ENCODE assay signal across 16 cellular contexts in genomic region chr3:4928277-4928789, GRCh38. TPM values are rescaled to one million over a fixed set of nuclear protein-coding genes. Genes with fewer than 3 reads are reported as not detected.
DNase-seq lines count a peak whose midpoint lies in the region; ATAC-seq and TF ChIP-seq lines count a peak whose summit lies in the region.
"Had no signal": no experiment of that assay in that cellular context is flagged by ENCODE, and none has a peak within 500 bp of the region (broad histone marks: within the 10 kb centered on the region; RNA-seq: fewer than 3 reads in every experiment).

No MANE protein-coding gene starts in this region.

- no peaks in the 10 kb centered on the region for H3K27me3 ChIP-seq in naive thymus-derived CD4-positive, alpha-beta T cell (ENCODE audit: control insufficient read depth in 2 of 2, insufficient read depth in 2 of 2, low read length in 2 of 2)
- H3K27me3 ChIP-seq in dorsolateral prefrontal cortex (no peaks in the 10 kb centered on the region), hepatocyte (no peaks in the 10 kb centered on the region)
- H3K27me3 ChIP-seq: BLaER1 treated with 17β-estradiol and CSF1 and Interleukin-3, amounts not matched to agents 10 nM and 100 nM; uterus had no signal

- no peaks in the 10 kb centered on the region for H3K9me3 Mint-ChIP-seq in activated CD4-positive, alpha-beta T cell treated with anti-CD3 and anti-CD28 coated beads for 36 hours (ENCODE audit: low read depth)
- H3K9me3 Mint-ChIP-seq in activated CD8-positive, alpha-beta T cell treated with anti-CD3 and anti-CD28 coated beads, Interleukin-2, amount 10 ng/mL, durations not matched to agents 7 days and 5 days (ENCODE audit: insufficient read depth): peaks cover 4% of the 10 kb centered on the region
- peaks cover 0 to 2% (median 0%) of the 10 kb centered on the region in 11 donors for H3K9me3 Mint-ChIP-seq in naive thymus-derived CD4-positive, alpha-beta T cell

- no peaks in the 10 kb centered on the region for H4K20me1 ChIP-seq in hepatocyte (ENCODE audit: insufficient read depth, poor library complexity, severe bottlenecking)
- H4K20me1 ChIP-seq: BLaER1 treated with 17β-estradiol and CSF1 and Interleukin-3, amounts not matched to agents 10 nM and 100 nM had no signal

- POLR2A ChIA-PET in activated CD4-positive, alpha-beta T cell treated with anti-CD3 and anti-CD28 coated beads for 36 hours (lab: Charles Lee): no interaction called here
- POLR2A ChIA-PET in activated CD8-positive, alpha-beta T cell treated with anti-CD3 and anti-CD28 coated beads, Interleukin-2, amount 10 ng/mL, durations not matched to agents 7 days and 5 days (lab: Charles Lee): interaction anchor here (0.6 to 2.0 kb wide), 4 partner anchors 49 to 98 kb away, joined by 3 to 6 read pairs (median 4); partner anchors contain the start of gene BHLHE40
- POLR2A ChIA-PET in naive thymus-derived CD4-positive, alpha-beta T cell (lab: Charles Lee): no interaction called here

- H2AFZ ChIP-seq in hepatocyte: no peak overlapping the region

- WGBS in hepatocyte (ENCODE audit: low lambda C conversion rate, missing lambda C conversion rate): 91% methylated on average over 7 of the region's 7 CpGs

- no peaks in the 10 kb centered on the region for H3K9me3 ChIP-seq in naive thymus-derived CD4-positive, alpha-beta T cell (ENCODE audit: control insufficient read depth in 2 of 3, low read length in 3 of 3)
- no peaks in the 10 kb centered on the region for H3K9me3 ChIP-seq in hepatocyte (ENCODE audit: low read depth)
- H3K9me3 ChIP-seq: BLaER1 treated with 17β-estradiol and CSF1 and Interleukin-3, amounts not matched to agents 10 nM and 100 nM; uterus had no signal

- H3K4me3 ChIP-seq in naive thymus-derived CD4-positive, alpha-beta T cell (ENCODE audit: low read length): no peak overlapping the region
- H3K4me3 ChIP-seq in dorsolateral prefrontal cortex (no peak overlapping the region), hepatocyte (no peak overlapping the region)
- H3K4me3 ChIP-seq: BLaER1 treated with 17β-estradiol and CSF1 and Interleukin-3, amounts not matched to agents 10 nM and 100 nM; uterus had no signal

- peak; percentile 31 for DNase-seq in activated CD4-positive, alpha-beta T cell treated with anti-CD3 and anti-CD28 coated beads for 36 hours
- no peak for DNase-seq in activated CD4-positive, alpha-beta T cell treated with anti-CD3 and anti-CD28 coated beads for 48 hours
- peak; percentile 47 for DNase-seq in activated CD8-positive, alpha-beta T cell treated with anti-CD3 and anti-CD28 coated beads, Interleukin-2, amount 10 ng/mL, durations not matched to agents 7 days and 5 days
- DNase-seq in naive thymus-derived CD4-positive, alpha-beta T cell: no peak
- DNase-seq in dorsolateral prefrontal cortex (no peak), hepatocyte (ENCODE audit: low spot score) (no peak)
- DNase-seq: activated CD4-positive, CD25-positive, alpha-beta regulatory T cell; activated T-cell treated with anti-CD3 and anti-CD28 coated beads for 4 hours; foreskin melanocyte; KG1; NCI-H1092; uterus had no signal

- H3K4me1 Mint-ChIP-seq in activated CD4-positive, alpha-beta T cell treated with anti-CD3 and anti-CD28 coated beads for 36 hours: peaks cover 24% of the 10 kb centered on the region
- H3K4me1 Mint-ChIP-seq in activated CD8-positive, alpha-beta T cell treated with anti-CD3 and anti-CD28 coated beads, Interleukin-2, amount 10 ng/mL, durations not matched to agents 7 days and 5 days (ENCODE audit: low read depth): peaks cover 33% of the 10 kb centered on the region
- peaks cover 4 to 37% (median 7%) of the 10 kb centered on the region in 7 donors for H3K4me1 Mint-ChIP-seq in naive thymus-derived CD4-positive, alpha-beta T cell

- peaks cover 0 to 5% of the 10 kb centered on the region in 2 donors for H3K4me1 ChIP-seq in naive thymus-derived CD4-positive, alpha-beta T cell (ENCODE audit: control insufficient read depth in 2 of 2, insufficient read depth in 2 of 2, low read length in 2 of 2)
- H3K4me1 ChIP-seq in hepatocyte (ENCODE audit: insufficient read depth): no peaks in the 10 kb centered on the region
- H3K4me1 ChIP-seq: BLaER1 treated with 17β-estradiol and CSF1 and Interleukin-3, amounts not matched to agents 10 nM and 100 nM; uterus had no signal

- CTCF ChIA-PET in activated CD4-positive, alpha-beta T cell treated with anti-CD3 and anti-CD28 coated beads for 36 hours (lab: Charles Lee): interaction anchor here (0.6 kb wide), 1 partner anchor 10 kb away, joined by 3 read pairs; no protein-coding TSS in a partner anchor
- CTCF ChIA-PET in activated CD8-positive, alpha-beta T cell treated with anti-CD3 and anti-CD28 coated beads, Interleukin-2, amount 10 ng/mL, durations not matched to agents 7 days and 5 days (lab: Charles Lee): interaction anchor here (0.5 to 2.3 kb wide), 6 partner anchors 38 to 424 kb away, joined by 3 to 10 read pairs (median 3); no protein-coding TSS in a partner anchor
- CTCF ChIA-PET in naive thymus-derived CD4-positive, alpha-beta T cell (lab: Charles Lee): no interaction called here

- no peaks in the 10 kb centered on the region for H3K27me3 Mint-ChIP-seq in activated CD4-positive, alpha-beta T cell treated with anti-CD3 and anti-CD28 coated beads for 36 hours
- H3K27me3 Mint-ChIP-seq in activated CD8-positive, alpha-beta T cell treated with anti-CD3 and anti-CD28 coated beads, Interleukin-2, amount 10 ng/mL, durations not matched to agents 7 days and 5 days (ENCODE audit: low read depth): no peaks in the 10 kb centered on the region
- H3K27me3 Mint-ChIP-seq in naive thymus-derived CD4-positive, alpha-beta T cell: no peaks in the 10 kb centered on the region

- ATAC-seq in activated CD4-positive, alpha-beta T cell treated with anti-CD3 and anti-CD28 coated beads for 36 hours: peak; percentile 14
- ATAC-seq in GM19025 (IDR thresholded peaks at IDR 0.05; ENCODE audit: low read depth, unreplicated experiment) (peak; percentile 16), GM18502 (IDR thresholded peaks at IDR 0.05; ENCODE audit: poor library complexity, unreplicated experiment) (no peak)
- ATAC-seq in activated CD8-positive, alpha-beta T cell treated with anti-CD3 and anti-CD28 coated beads, Interleukin-2, amount 10 ng/mL, durations not matched to agents 7 days and 5 days: peak; percentile 60
- peak; percentile 8 for ATAC-seq in naive thymus-derived CD4-positive, alpha-beta T cell

- H3K4me2 ChIP-seq in hepatocyte: no peak overlapping the region
- H3K4me2 ChIP-seq: BLaER1 treated with 17β-estradiol and CSF1 and Interleukin-3, amounts not matched to agents 10 nM and 100 nM had no signal

- H3K4me3 Mint-ChIP-seq in activated CD4-positive, alpha-beta T cell treated with anti-CD3 and anti-CD28 coated beads for 36 hours: no peak overlapping the region
- H3K4me3 Mint-ChIP-seq in activated CD8-positive, alpha-beta T cell treated with anti-CD3 and anti-CD28 coated beads, Interleukin-2, amount 10 ng/mL, durations not matched to agents 7 days and 5 days: no peak overlapping the region
- H3K4me3 Mint-ChIP-seq in naive thymus-derived CD4-positive, alpha-beta T cell: peak overlapping the region in 1 of 10 donors; percentile 46

- no peaks in the 10 kb centered on the region for H3K36me3 ChIP-seq in naive thymus-derived CD4-positive, alpha-beta T cell (ENCODE audit: control insufficient read depth in 2 of 3, insufficient read depth in 3 of 3, low read length in 3 of 3)
- H3K36me3 ChIP-seq in hepatocyte (replicated peaks; ENCODE audit: insufficient read depth, low read depth): no peaks in the 10 kb centered on the region
- H3K36me3 ChIP-seq: BLaER1 treated with 17β-estradiol and CSF1 and Interleukin-3, amounts not matched to agents 10 nM and 100 nM; uterus had no signal

- H3K27ac ChIP-seq in naive thymus-derived CD4-positive, alpha-beta T cell (ENCODE audit: low read depth, low read length): no peak overlapping the region
- no peak overlapping the region for H3K27ac ChIP-seq in dorsolateral prefrontal cortex
- H3K27ac ChIP-seq in hepatocyte: no peak overlapping the region
- H3K27ac ChIP-seq: BLaER1 treated with 17β-estradiol and CSF1 and Interleukin-3, amounts not matched to agents 10 nM and 100 nM; uterus had no signal

- no peaks in the 10 kb centered on the region for H3K79me2 ChIP-seq in hepatocyte

- TF ChIP-seq CTCF in dorsolateral prefrontal cortex (IDR thresholded peaks at IDR 0.05 in 54 of 56, conservative IDR thresholded peaks at IDR 0.05 in 2 of 56; ENCODE audit: low read depth in 1 of 56, partially characterized antibody in 56 of 56) (no peak), hepatocyte (IDR thresholded peaks at IDR 0.05; ENCODE audit: poor library complexity) (no peak)

- intact Hi-C loops in activated CD4-positive, alpha-beta T cell treated with anti-CD3 and anti-CD28 coated beads for 36 hours (cut with DNase I, micrococcal nuclease): no loop called here
- intact Hi-C loops in naive thymus-derived CD4-positive, alpha-beta T cell (cut with micrococcal nuclease): no loop called here
- intact Hi-C loops in dorsolateral prefrontal cortex (cut with DNase I): no loop called here

- H3K27ac Mint-ChIP-seq in activated CD4-positive, alpha-beta T cell treated with anti-CD3 and anti-CD28 coated beads for 36 hours: peak overlapping the region; percentile 48
- peak overlapping the region; percentile 76 for H3K27ac Mint-ChIP-seq in activated CD8-positive, alpha-beta T cell treated with anti-CD3 and anti-CD28 coated beads, Interleukin-2, amount 10 ng/mL, durations not matched to agents 7 days and 5 days
- H3K27ac Mint-ChIP-seq in naive thymus-derived CD4-positive, alpha-beta T cell: peak overlapping the region in 7 of 9 donors; percentile 9 to 72 (median 22)

- H3K36me3 Mint-ChIP-seq in activated CD4-positive, alpha-beta T cell treated with anti-CD3 and anti-CD28 coated beads for 36 hours (ENCODE audit: low read depth): no peaks in the 10 kb centered on the region
- peaks cover 11% of the 10 kb centered on the region for H3K36me3 Mint-ChIP-seq in activated CD8-positive, alpha-beta T cell treated with anti-CD3 and anti-CD28 coated beads, Interleukin-2, amount 10 ng/mL, durations not matched to agents 7 days and 5 days (ENCODE audit: low read depth)
- peaks cover 0 to 11% (median 0%) of the 10 kb centered on the region in 5 donors for H3K36me3 Mint-ChIP-seq in naive thymus-derived CD4-positive, alpha-beta T cell

- H3K9me2 ChIP-seq in hepatocyte (replicated peaks; ENCODE audit: insufficient read depth): no peaks in the 10 kb centered on the region

RNA-seq across cellular contexts. Expression of gene BHLHE40, which starts 50.9 kb away (rescaled TPM):
- 100 to 1,000 TPM; 258 to 273 TPM for total RNA-seq in activated CD4-positive, alpha-beta T cell treated with anti-CD3 and anti-CD28 coated beads for 36 hours
- 100 to 1,000 TPM; 209 to 219 TPM for total RNA-seq in activated CD8-positive, alpha-beta T cell treated with anti-CD3 and anti-CD28 coated beads, Interleukin-2, amount 10 ng/mL, durations not matched to agents 7 days and 5 days
- total RNA-seq in naive thymus-derived CD4-positive, alpha-beta T cell: 100 to 1,000 TPM in 2 of 5 experiments, 10 to 100 TPM in 1, 1 to 10 TPM in 2; 3.9 to 383 (median 71.2) TPM
- polyA plus RNA-seq in naive thymus-derived CD4-positive, alpha-beta T cell: 1 to 10 TPM in 1 of 2 donors, under 1 TPM in 1; 0.82 to 3.1 TPM
- total RNA-seq in dorsolateral prefrontal cortex (100 to 1,000 TPM in 42 of 120 experiments, 10 to 100 TPM in 78; 45.4 to 207 (median 91.5) TPM), hepatocyte (67.1 and 71.6 TPM in 2 replicates)
- 116 and 140 TPM in 2 replicates for polyA plus RNA-seq in hepatocyte
- polyA plus RNA-seq: neural cell had no signal

Comparison
In these comparisons a context has a peak if more than half of its experiments do, and no peak if none do; other contexts are left out.
1. DNase-seq: peak in activated CD4-positive, alpha-beta T cell treated with anti-CD3 and anti-CD28 coated beads for 36 hours (single experiment) and activated CD8-positive, alpha-beta T cell treated with anti-CD3 and anti-CD28 coated beads, Interleukin-2, amount 10 ng/mL, durations not matched to agents 7 days and 5 days (single experiment); none in activated CD4-positive, alpha-beta T cell treated with anti-CD3 and anti-CD28 coated beads for 48 hours (single experiment), naive thymus-derived CD4-positive, alpha-beta T cell (0 of 9), dorsolateral prefrontal cortex (0 of 10) and hepatocyte (single experiment).
2. H3K27ac Mint-ChIP-seq: peak in every context shown above with its lines; median percentile 76 in activated CD8-positive, alpha-beta T cell treated with anti-CD3 and anti-CD28 coated beads, Interleukin-2, amount 10 ng/mL, durations not matched to agents 7 days and 5 days; 48 in activated CD4-positive, alpha-beta T cell treated with anti-CD3 and anti-CD28 coated beads for 36 hours; 22 in naive thymus-derived CD4-positive, alpha-beta T cell.